Comparison of ENCODE assay signal across 16 cellular contexts in genomic region chr7:18740579-18740988, GRCh38.
"Had no signal": no experiment of that assay in that cellular context is flagged by ENCODE, and none has a peak within 500 bp of the region (broad histone marks: within the 10 kb centered on the region; RNA-seq: fewer than 3 reads in every experiment).

No MANE protein-coding gene starts in this region.

- H3K27ac ChIP-seq: ascending aorta, cardiac muscle cell, esophagus squamous epithelium, tibial artery, uterus had no signal

- H3K9me3 ChIP-seq: ascending aorta, esophagus squamous epithelium, tibial artery, uterus had no signal

- H3K36me3 ChIP-seq: ascending aorta, cardiac muscle cell, esophagus squamous epithelium, tibial artery, uterus had no signal

- H3K27me3 ChIP-seq: ascending aorta, cardiac muscle cell, esophagus squamous epithelium, tibial artery, uterus had no signal

- H3K4me3 ChIP-seq: ascending aorta, cardiac muscle cell, esophagus squamous epithelium, lung, tibial artery, uterus had no signal

- ATAC-seq: left colon had no signal

- H3K4me1 ChIP-seq: ascending aorta, esophagus squamous epithelium, tibial artery, uterus had no signal

- DNase-seq: activated CD4-positive, alpha-beta T cell treated with anti-CD3 and anti-CD28 coated beads for 1 hour; activated T-cell treated with anti-CD3 and anti-CD28 coated beads, Interleukin-2, amount 50 U/mL, for 1 hour; esophagus squamous epithelium; foreskin fibroblast; head of caudate nucleus; left colon; midbrain; retina; stimulated activated CD4-positive, alpha-beta T cell treated with anti-CD3 and anti-CD28 coated beads, Interleukin-15, amount 100 ng/mL, for 24 hours; stimulated activated CD4-positive, alpha-beta T cell treated with anti-CD3 and anti-CD28 coated beads, Interleukin-4, amount 100 ng/mL, for 24 hours; tibial artery; uterus had no signal

- FAIRE-seq: endometrium had no signal
